15 cellular contexts compared by ENCODE assay signal in the genomic region with DNA sequence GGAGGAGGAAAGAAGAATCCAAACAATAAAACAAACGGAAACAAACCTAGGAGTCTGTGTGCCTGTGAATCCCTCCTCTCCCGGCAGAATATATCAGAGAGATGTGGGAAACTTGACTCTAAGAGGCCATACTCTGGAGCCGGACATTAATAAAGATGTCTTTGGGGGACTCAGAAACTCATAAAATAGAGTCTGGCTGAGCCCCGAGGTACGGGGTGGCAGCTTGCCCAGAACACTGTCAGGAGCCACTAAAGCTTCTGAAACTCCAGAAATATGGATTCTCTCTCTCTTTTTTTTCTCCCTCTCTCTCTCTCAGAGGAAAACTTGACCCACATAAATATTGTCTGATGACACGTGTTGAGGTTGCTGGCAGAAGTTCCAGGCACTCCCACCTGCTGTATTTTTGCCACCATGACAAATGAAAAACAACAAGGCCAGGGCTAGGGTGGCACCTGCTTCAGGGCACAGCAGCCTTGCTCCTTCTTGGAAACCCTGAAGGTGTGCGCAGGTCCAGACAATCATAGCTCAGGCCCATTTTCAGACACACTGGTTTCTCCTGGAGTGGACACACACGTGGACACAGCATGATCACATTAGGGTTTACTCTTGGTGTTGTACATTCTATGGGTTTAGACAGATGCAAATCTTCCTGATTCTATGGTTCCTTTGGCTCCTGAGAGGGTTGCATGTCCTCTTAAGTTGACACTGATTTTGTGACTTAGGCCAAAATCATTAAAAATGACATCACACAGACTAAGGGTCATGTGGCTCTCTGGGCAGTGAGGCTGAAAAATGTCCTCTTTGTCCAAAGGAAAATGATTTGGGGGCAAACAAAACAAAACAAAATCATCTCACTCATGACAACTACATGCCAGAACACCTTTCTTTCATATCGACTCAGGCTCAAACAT.
DNase-seq lines count a peak whose midpoint lies in the region; ATAC-seq and TF ChIP-seq lines count a peak whose summit lies in the region.
"Had no signal": no experiment of that assay in that cellular context is flagged by ENCODE, and none has a peak within 500 bp of the region (broad histone marks: within the 10 kb centered on the region; RNA-seq: fewer than 3 reads in every experiment).

No MANE protein-coding gene starts in this region.

- H3K36me3 ChIP-seq in HEK293 (ENCODE audit: control insufficient read depth in 2 of 2, insufficient read depth in 1 of 2, low read length in 2 of 2), result no peaks in the 10 kb centered on the region
- H3K36me3 ChIP-seq: BE2C, Peyer's patch had no signal

- TF ChIP-seq CTCF in HEK293 (tag by site-specific recombination; IDR thresholded peaks at IDR 0.05) (no peak), astrocyte of the cerebellum (IDR thresholded peaks at IDR 0.05; ENCODE audit: low read depth, low read length, missing control alignments) (no peak)

- in situ Hi-C loops in astrocyte of the cerebellum (cut with HindIII; ENCODE audit: low sequenced_read_pairs), result no loop called here

- no peak overlapping the region for H3K4me3 ChIP-seq in HEK293 (ENCODE audit: low read depth, low read length)
- no peak overlapping the region for H3K4me3 ChIP-seq in astrocyte of the cerebellum (ENCODE audit: low read depth, low read length)
- H3K4me3 ChIP-seq: Peyer's patch had no signal

- ATAC-seq in HG03460 (IDR thresholded peaks at IDR 0.05; ENCODE audit: unreplicated experiment) (no peak), GM21360 (IDR thresholded peaks at IDR 0.05; ENCODE audit: unreplicated experiment) (no peak), GM18520 (IDR thresholded peaks at IDR 0.05; ENCODE audit: unreplicated experiment) (no peak)

- no peaks in the 10 kb centered on the region for H3K9me3 ChIP-seq in HEK293 (ENCODE audit: control insufficient read depth, insufficient read depth, low read depth, low read length)
- H3K9me3 ChIP-seq: BE2C, Peyer's patch had no signal

- no peaks in the 10 kb centered on the region; the same call in 1 of the 2 replicates for H3K4me1 ChIP-seq in HEK293 (ENCODE audit: control insufficient read depth, insufficient read depth, low read length)
- H3K4me1 ChIP-seq: BE2C, Peyer's patch had no signal

- peak; percentile 0 for DNase-seq in A172 (ENCODE audit: low spot score)
- peak; percentile 2 for DNase-seq in astrocyte of the cerebellum (ENCODE audit: low read depth)
- peak; percentile 85 for DNase-seq in myocyte (ENCODE audit: low read depth)
- DNase-seq in HCEC 1CT, result no peak
- DNase-seq: BE2C, H7, NCI-H1694 treated with DMSO at 0.1 percent for 48 hours, NCI-H446 treated with DMSO at 0.1 percent for 48 hours, NCI-H774, Peyer's patch, SHP77 treated with DMSO at 0.1 percent for 48 hours had no signal

- H3K27ac ChIP-seq in HEK293 (ENCODE audit: extremely low read depth, low read depth, low read length), result no peak overlapping the region
- H3K27ac ChIP-seq: Peyer's patch had no signal

- CTCF ChIA-PET in HEK293 (lab: Yijun Ruan, JAX), result no interaction called here

- POLR2A ChIA-PET in HEK293 (lab: Yijun Ruan, JAX), result no interaction called here

TF ChIP-seq in HEK293, 187 proteins besides CTCF, POLR2A, EP300 and RAD21 (continues in another document):
- TF ChIP-seq ZNF341 (tag by site-specific recombination; IDR thresholded peaks at IDR 0.05; ENCODE audit: low read depth) (peak; percentile 36), ZNF521 (tag by site-specific recombination; IDR thresholded peaks at IDR 0.05) (no peak), ZNF596 (tag by site-specific recombination; IDR thresholded peaks at IDR 0.05) (0 out of 2 replicates have a peak, but pooled peaks have one; percentile 7), ZNF274 (IDR thresholded peaks at IDR 0.05; ENCODE audit: low read length) (no peak), ZNF274 (tag by site-specific recombination; IDR thresholded peaks at IDR 0.05; ENCODE audit: borderline replicate concordance) (no peak), SP3 (tag by site-specific recombination; IDR thresholded peaks at IDR 0.05) (no peak), ZNF214 (tag by site-specific recombination; IDR thresholded peaks at IDR 0.05; ENCODE audit: borderline replicate concordance) (no peak), ZNF624 (tag by site-specific recombination; IDR thresholded peaks at IDR 0.05) (no peak), ZBTB20 (tag by site-specific recombination; IDR thresholded peaks at IDR 0.05) (0 out of 2 replicates have a peak, but pooled peaks have one; percentile 18), ZNF670 (tag by site-specific recombination; IDR thresholded peaks at IDR 0.05; ENCODE audit: low read depth) (no peak), ZNF416 (tag by site-specific recombination; IDR thresholded peaks at IDR 0.05) (no peak)
- TF ChIP-seq, protein P1, sequence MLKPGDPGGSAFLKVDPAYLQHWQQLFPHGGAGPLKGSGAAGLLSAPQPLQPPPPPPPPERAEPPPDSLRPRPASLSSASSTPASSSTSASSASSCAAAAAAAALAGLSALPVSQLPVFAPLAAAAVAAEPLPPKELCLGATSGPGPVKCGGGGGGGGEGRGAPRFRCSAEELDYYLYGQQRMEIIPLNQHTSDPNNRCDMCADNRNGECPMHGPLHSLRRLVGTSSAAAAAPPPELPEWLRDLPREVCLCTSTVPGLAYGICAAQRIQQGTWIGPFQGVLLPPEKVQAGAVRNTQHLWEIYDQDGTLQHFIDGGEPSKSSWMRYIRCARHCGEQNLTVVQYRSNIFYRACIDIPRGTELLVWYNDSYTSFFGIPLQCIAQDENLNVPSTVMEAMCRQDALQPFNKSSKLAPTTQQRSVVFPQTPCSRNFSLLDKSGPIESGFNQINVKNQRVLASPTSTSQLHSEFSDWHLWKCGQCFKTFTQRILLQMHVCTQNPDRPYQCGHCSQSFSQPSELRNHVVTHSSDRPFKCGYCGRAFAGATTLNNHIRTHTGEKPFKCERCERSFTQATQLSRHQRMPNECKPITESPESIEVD (tag by site-specific recombination; IDR thresholded peaks at IDR 0.05), result peak; percentile 51; the same call in 1 of the 2 replicates
- TF ChIP-seq, protein P2, sequence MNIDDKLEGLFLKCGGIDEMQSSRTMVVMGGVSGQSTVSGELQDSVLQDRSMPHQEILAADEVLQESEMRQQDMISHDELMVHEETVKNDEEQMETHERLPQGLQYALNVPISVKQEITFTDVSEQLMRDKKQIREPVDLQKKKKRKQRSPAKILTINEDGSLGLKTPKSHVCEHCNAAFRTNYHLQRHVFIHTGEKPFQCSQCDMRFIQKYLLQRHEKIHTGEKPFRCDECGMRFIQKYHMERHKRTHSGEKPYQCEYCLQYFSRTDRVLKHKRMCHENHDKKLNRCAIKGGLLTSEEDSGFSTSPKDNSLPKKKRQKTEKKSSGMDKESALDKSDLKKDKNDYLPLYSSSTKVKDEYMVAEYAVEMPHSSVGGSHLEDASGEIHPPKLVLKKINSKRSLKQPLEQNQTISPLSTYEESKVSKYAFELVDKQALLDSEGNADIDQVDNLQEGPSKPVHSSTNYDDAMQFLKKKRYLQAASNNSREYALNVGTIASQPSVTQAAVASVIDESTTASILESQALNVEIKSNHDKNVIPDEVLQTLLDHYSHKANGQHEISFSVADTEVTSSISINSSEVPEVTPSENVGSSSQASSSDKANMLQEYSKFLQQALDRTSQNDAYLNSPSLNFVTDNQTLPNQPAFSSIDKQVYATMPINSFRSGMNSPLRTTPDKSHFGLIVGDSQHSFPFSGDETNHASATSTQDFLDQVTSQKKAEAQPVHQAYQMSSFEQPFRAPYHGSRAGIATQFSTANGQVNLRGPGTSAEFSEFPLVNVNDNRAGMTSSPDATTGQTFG (tag by site-specific recombination; IDR thresholded peaks at IDR 0.05; ENCODE audit: borderline replicate concordance), result no peak
- TF ChIP-seq, protein P3, sequence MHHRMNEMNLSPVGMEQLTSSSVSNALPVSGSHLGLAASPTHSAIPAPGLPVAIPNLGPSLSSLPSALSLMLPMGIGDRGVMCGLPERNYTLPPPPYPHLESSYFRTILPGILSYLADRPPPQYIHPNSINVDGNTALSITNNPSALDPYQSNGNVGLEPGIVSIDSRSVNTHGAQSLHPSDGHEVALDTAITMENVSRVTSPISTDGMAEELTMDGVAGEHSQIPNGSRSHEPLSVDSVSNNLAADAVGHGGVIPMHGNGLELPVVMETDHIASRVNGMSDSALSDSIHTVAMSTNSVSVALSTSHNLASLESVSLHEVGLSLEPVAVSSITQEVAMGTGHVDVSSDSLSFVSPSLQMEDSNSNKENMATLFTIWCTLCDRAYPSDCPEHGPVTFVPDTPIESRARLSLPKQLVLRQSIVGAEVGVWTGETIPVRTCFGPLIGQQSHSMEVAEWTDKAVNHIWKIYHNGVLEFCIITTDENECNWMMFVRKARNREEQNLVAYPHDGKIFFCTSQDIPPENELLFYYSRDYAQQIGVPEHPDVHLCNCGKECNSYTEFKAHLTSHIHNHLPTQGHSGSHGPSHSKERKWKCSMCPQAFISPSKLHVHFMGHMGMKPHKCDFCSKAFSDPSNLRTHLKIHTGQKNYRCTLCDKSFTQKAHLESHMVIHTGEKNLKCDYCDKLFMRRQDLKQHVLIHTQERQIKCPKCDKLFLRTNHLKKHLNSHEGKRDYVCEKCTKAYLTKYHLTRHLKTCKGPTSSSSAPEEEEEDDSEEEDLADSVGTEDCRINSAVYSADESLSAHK (tag by site-specific recombination; IDR thresholded peaks at IDR 0.05), result peak; percentile 86
- TF ChIP-seq, protein P4, sequence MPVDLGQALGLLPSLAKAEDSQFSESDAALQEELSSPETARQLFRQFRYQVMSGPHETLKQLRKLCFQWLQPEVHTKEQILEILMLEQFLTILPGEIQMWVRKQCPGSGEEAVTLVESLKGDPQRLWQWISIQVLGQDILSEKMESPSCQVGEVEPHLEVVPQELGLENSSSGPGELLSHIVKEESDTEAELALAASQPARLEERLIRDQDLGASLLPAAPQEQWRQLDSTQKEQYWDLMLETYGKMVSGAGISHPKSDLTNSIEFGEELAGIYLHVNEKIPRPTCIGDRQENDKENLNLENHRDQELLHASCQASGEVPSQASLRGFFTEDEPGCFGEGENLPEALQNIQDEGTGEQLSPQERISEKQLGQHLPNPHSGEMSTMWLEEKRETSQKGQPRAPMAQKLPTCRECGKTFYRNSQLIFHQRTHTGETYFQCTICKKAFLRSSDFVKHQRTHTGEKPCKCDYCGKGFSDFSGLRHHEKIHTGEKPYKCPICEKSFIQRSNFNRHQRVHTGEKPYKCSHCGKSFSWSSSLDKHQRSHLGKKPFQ (tag by site-specific recombination; IDR thresholded peaks at IDR 0.05), result no peak
- TF ChIP-seq, protein P5, sequence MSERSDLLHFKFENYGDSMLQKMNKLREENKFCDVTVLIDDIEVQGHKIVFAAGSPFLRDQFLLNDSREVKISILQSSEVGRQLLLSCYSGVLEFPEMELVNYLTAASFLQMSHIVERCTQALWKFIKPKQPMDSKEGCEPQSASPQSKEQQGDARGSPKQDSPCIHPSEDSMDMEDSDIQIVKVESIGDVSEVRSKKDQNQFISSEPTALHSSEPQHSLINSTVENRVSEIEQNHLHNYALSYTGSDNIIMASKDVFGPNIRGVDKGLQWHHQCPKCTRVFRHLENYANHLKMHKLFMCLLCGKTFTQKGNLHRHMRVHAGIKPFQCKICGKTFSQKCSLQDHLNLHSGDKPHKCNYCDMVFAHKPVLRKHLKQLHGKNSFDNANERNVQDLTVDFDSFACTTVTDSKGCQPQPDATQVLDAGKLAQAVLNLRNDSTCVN (tag by site-specific recombination; optimal IDR thresholded peaks at IDR 0.05), result no peak
